Comparison of ENCODE assay signal across 7 cellular contexts in the genomic region with DNA sequence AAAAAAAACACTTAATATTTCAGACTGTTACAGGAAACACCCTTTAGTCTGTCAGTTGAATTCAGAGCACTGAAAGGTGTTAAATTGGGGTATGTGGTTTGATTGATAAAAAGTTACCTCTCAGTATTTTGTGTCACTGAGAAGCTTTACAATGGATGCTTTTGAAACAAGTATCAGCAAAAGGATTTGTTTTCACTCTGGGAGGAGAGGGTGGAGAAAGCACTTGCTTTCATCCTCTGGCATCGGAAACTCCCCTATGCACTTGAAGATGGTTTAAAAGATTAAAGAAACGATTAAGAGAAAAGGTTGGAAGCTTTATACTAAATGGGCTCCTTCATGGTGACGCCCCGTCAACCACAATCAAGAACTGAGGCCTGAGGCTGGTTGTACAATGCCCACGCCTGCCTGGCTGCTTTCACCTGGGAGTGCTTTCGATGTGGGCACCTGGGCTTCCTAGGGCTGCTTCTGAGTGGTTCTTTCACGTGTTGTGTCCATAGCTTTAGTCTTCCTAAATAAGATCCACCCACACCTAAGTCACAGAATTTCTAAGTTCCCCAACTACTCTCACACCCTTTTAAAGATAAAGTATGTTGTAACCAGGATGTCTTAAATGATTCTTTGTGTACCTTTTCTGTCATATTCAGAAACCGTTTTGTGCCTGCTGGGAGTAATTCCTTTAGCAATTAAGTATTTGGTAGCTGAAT. TPM values are rescaled to one million over a fixed set of nuclear protein-coding genes. Genes with fewer than 3 reads are reported as not detected.
DNase-seq lines count a peak whose midpoint lies in the region; ATAC-seq and TF ChIP-seq lines count a peak whose summit lies in the region.

No MANE protein-coding gene starts in this region.

- H3K9ac ChIP-seq in stomach smooth muscle (ENCODE audit: low read length in 2 of 2) = no peak overlapping the region

- H3K9me3 ChIP-seq in Peyer's patch = no peaks in the 10 kb centered on the region
- H3K9me3 ChIP-seq in stomach smooth muscle (ENCODE audit: control insufficient read depth in 2 of 2, low read length in 2 of 2) = no peaks in the 10 kb centered on the region

- no peak for ATAC-seq in left lobe of liver
- no peak for ATAC-seq in HG03432 (IDR thresholded peaks at IDR 0.05; ENCODE audit: unreplicated experiment)

- H3K4me1 ChIP-seq in Peyer's patch = peaks cover 0 to 37% (median 7%) of the 10 kb centered on the region in 4 donors
- H3K4me1 ChIP-seq in stomach smooth muscle (ENCODE audit: control insufficient read depth, insufficient read depth, low read length) = peaks cover 34% of the 10 kb centered on the region

- no peak for TF ChIP-seq CTCF in Peyer's patch (IDR thresholded peaks at IDR 0.05)

- H3K27me3 ChIP-seq in Peyer's patch (no peaks in the 10 kb centered on the region), stomach smooth muscle (ENCODE audit: control insufficient read depth in 1 of 2, insufficient read depth in 2 of 2, low read length in 2 of 2) (no peaks in the 10 kb centered on the region)

- peaks cover 0 to 73% (median 0%) of the 10 kb centered on the region in 3 donors for H3K36me3 ChIP-seq in Peyer's patch
- H3K36me3 ChIP-seq in stomach smooth muscle (ENCODE audit: control insufficient read depth in 2 of 2, insufficient read depth in 2 of 2, low read length in 2 of 2) = peaks cover 55 to 56% of the 10 kb centered on the region in 2 donors

- peak overlapping the region; percentile 51 to 91 (median 70) for H3K27ac ChIP-seq in Peyer's patch
- H3K27ac ChIP-seq in stomach smooth muscle (ENCODE audit: low read length) = peak overlapping the region; percentile 26

- H3K4me3 ChIP-seq in Peyer's patch (no peak overlapping the region), stomach smooth muscle (ENCODE audit: low read length in 2 of 2) (no peak overlapping the region)

- no peak for TF ChIP-seq POLR2A in Peyer's patch (IDR thresholded peaks at IDR 0.05)

- DNase-seq in Peyer's patch (no peak), left lobe of liver (ENCODE audit: low spot score) (peak; percentile 41), kidney tubule cell (ENCODE audit: low spot score) (no peak), NCI-H1694 treated with DMSO at 0.1 percent for 48 hours (lab: John Stamatoyannopoulos, UW) (no peak)
- peak; percentile 85 for DNase-seq in activated effector memory CD4-positive, alpha-beta T cell treated with anti-CD3 and anti-CD28 coated beads, Interleukin-2, amount 50 U/mL, for 16 hours

RNA-seq across cellular contexts. Expression of gene TMEM43, which starts 17.9 kb away (rescaled TPM):
- total RNA-seq in Peyer's patch (10 to 100 TPM; 26.6 to 56.5 (median 40.3) TPM), left lobe of liver (9.3 TPM)

RNA-seq across cellular contexts. Expression of gene CHCHD4, which starts 18.0 kb away (rescaled TPM):
- total RNA-seq in Peyer's patch (10 to 100 TPM; 10.7 to 15.7 (median 11.6) TPM), left lobe of liver (7.1 TPM)

RNA-seq across cellular contexts. Expression of gene XPC, which starts 35.7 kb away (rescaled TPM):
- 10 to 100 TPM; 46.1 to 88.3 (median 78.6) TPM for total RNA-seq in Peyer's patch
- 18.8 TPM for total RNA-seq in left lobe of liver

RNA-seq across cellular contexts. Expression of gene LSM3, which starts 35.9 kb away (rescaled TPM):
- total RNA-seq in Peyer's patch = 10 to 100 TPM in 1 of 4 donors, 1 to 10 TPM in 3; 4.6 to 10.7 (median 7.0) TPM
- 5.0 TPM for total RNA-seq in left lobe of liver

Comparison
In these comparisons a context has a peak if more than half of its experiments do, and no peak if none do; other contexts are left out.
1. DNase-seq: peak in activated effector memory CD4-positive, alpha-beta T cell treated with anti-CD3 and anti-CD28 coated beads, Interleukin-2, amount 50 U/mL, for 16 hours (single experiment) and left lobe of liver (single experiment); none in Peyer's patch (0 of 3), kidney tubule cell (single experiment) and NCI-H1694 treated with DMSO at 0.1 percent for 48 hours (single experiment).